In genomic region chr11:128482512-128483191, GRCh38 we compare ENCODE assay signal across 8 cellular contexts.
DNase-seq lines count a peak whose midpoint lies in the region; ATAC-seq, FAIRE-seq and TF ChIP-seq lines count a peak whose summit lies in the region.

No MANE protein-coding gene starts in this region.

- peaks cover 0 to 20% (median 0%) of the 10 kb centered on the region in 4 donors for H3K4me1 ChIP-seq in right lobe of liver
- H3K4me1 ChIP-seq in HepG2 (ENCODE audit: insufficient read depth, low read length) = no peaks in the 10 kb centered on the region
- H3K4me1 ChIP-seq in lung (ENCODE audit: control insufficient read depth in 2 of 2, insufficient read depth in 2 of 2, low read length in 2 of 2) = peaks cover 15 to 40% of the 10 kb centered on the region in 2 donors

- TF ChIP-seq CTCF in right lobe of liver (IDR thresholded peaks at IDR 0.05) (no peak), HepG2 (CRISPR knock-in tag; IDR thresholded peaks at IDR 0.05) (no peak), lung (IDR thresholded peaks at IDR 0.05; ENCODE audit: control extremely low read depth, extremely low read depth) (no peak)

- TF ChIP-seq EP300 in HepG2 (IDR thresholded peaks at IDR 0.05; ENCODE audit: low read depth in 2 of 2, low read length in 2 of 2) = no peak
- no peak for TF ChIP-seq EP300 in HepG2 (CRISPR knock-in tag; IDR thresholded peaks at IDR 0.05; ENCODE audit: borderline replicate concordance)

- H2AFZ ChIP-seq in HepG2 (ENCODE audit: low read length) = no peak overlapping the region

- ATAC-seq in right lobe of liver = peak in 3 of 4 donors; percentile 9 to 27 (median 18)
- ATAC-seq in HepG2 = no peak
- peak; percentile 38 for ATAC-seq in HG03354 (IDR thresholded peaks at IDR 0.05; ENCODE audit: poor library complexity, severe bottlenecking, unreplicated experiment)
- ATAC-seq in lung (ENCODE audit: insufficient read depth, low FRiP score) = no peak

- no peak overlapping the region for H3K4me2 ChIP-seq in HepG2 (ENCODE audit: low read depth, low read length)

- no peak for TF ChIP-seq RAD21 in HepG2 (CRISPR knock-in tag; IDR thresholded peaks at IDR 0.05)

- FAIRE-seq in HepG2 (lab: Jason Lieb, UNC) = no peak

- POLR2A ChIA-PET in HepG2 (lab: Yijun Ruan, JAX) = no interaction called here

- H3K4me3 ChIP-seq in right lobe of liver (no peak overlapping the region), HepG2 (replicated peaks in 1 of 3; ENCODE audit: insufficient read depth in 1 of 3, low read depth in 2 of 3, low read length in 3 of 3) (no peak overlapping the region), lung (no peak overlapping the region)

- no peak overlapping the region for H3K9ac ChIP-seq in HepG2 (ENCODE audit: insufficient read depth, low read depth, low read length)

- intact Hi-C loops in right lobe of liver (cut with DNase I) (loop anchor here in 1 of 2 donors (10.0 kb wide), 1 partner anchor 152 kb away; no protein-coding TSS in a partner anchor), HepG2 (cut with micrococcal nuclease; ENCODE audit: unreplicated experiment) (no loop called here)

- peak overlapping the region; percentile 18 to 47 (median 41) for H3K27ac ChIP-seq in right lobe of liver
- no peak overlapping the region for H3K27ac ChIP-seq in HepG2 (ENCODE audit: extremely low read length, insufficient read depth, low read length)
- H3K27ac ChIP-seq in lung (ENCODE audit: low read depth in 1 of 2, low read length in 1 of 2) = peak overlapping the region; percentile 43 to 81

- H3K36me3 ChIP-seq in right lobe of liver (peaks cover 0 to 12% (median 4%) of the 10 kb centered on the region in 4 donors), HepG2 (replicated peaks in 1 of 2; ENCODE audit: control insufficient read depth in 1 of 2, insufficient read depth in 2 of 2, low read length in 2 of 2) (no peaks in the 10 kb centered on the region), lung (ENCODE audit: control insufficient read depth in 2 of 2, insufficient read depth in 2 of 2, low read length in 2 of 2) (peaks cover 20 to 30% of the 10 kb centered on the region in 2 donors)

- no peaks in the 10 kb centered on the region for H4K20me1 ChIP-seq in HepG2 (ENCODE audit: insufficient read depth, low read length)

- H3K79me2 ChIP-seq in HepG2 (ENCODE audit: insufficient read depth, low read length) = no peaks in the 10 kb centered on the region

- H3K27me3 ChIP-seq in right lobe of liver (no peaks in the 10 kb centered on the region), HepG2 (ENCODE audit: control insufficient read depth in 1 of 2, insufficient read depth in 2 of 2, low read length in 2 of 2) (no peaks in the 10 kb centered on the region; a peak in 1 of 5 replicates), lung (ENCODE audit: control insufficient read depth, insufficient read depth) (no peaks in the 10 kb centered on the region)

- WGBS in right lobe of liver (ENCODE audit: insufficient coverage, low coverage, low lambda C conversion rate, missing lambda C conversion rate) = 62% methylated on average over 3 of the region's 11 CpGs
- WGBS in HepG2 (ENCODE audit: low lambda C conversion rate) = 53% methylated on average over 11 of the region's 11 CpGs
- 61 to 66% methylated on average over 11 of the region's 11 CpGs for WGBS in lung, 2 donors

- no peak for DNase-seq in right lobe of liver
- DNase-seq in HepG2 (ENCODE audit: low spot score) = no peak
- peak; percentile 48 for DNase-seq in activated gamma-delta T cell treated with anti-CD3 and anti-CD28 coated beads, Interleukin-2, amount 50 U/mL, for 16 hours (ENCODE audit: low read depth)
- no peak for DNase-seq in lung (ENCODE audit: low spot score)
- DNase-seq in COR-L47 (lab: John Stamatoyannopoulos, UW) = no peak
- DNase-seq in kidney glomerular epithelial cell (lab: John Stamatoyannopoulos, UW) = no peak
- DNase-seq in NCI-H1092 (lab: John Stamatoyannopoulos, UW) = no peak

- no TSS peak for BruUV-seq in HepG2 (replicated peaks; lab: Mats Ljungman, UMichigan)

- in situ Hi-C loops in HepG2 (cut with HindIII; ENCODE audit: extremely low pct_ligation_motif_present, low pct_unique_long_range_greater_than_20kb) = no loop called here

- CTCF ChIA-PET in HepG2 (lab: Yijun Ruan, JAX; ENCODE audit: low intra/inter-chr PET ratio, low total read pairs) = no interaction called here

- TF ChIP-seq POLR2A in right lobe of liver (IDR thresholded peaks at IDR 0.05) = no peak
- TF ChIP-seq POLR2A in HepG2 (IDR thresholded peaks at IDR 0.05; ENCODE audit: insufficient read depth in 1 of 2, low read depth in 2 of 2, low read length in 2 of 2) = no peak

- no peaks in the 10 kb centered on the region for H3K9me3 ChIP-seq in right lobe of liver
- H3K9me3 ChIP-seq in HepG2 (ENCODE audit: low read length) = no peaks in the 10 kb centered on the region
- H3K9me3 ChIP-seq in lung (ENCODE audit: control insufficient read depth in 2 of 2, insufficient read depth in 1 of 2, low read length in 1 of 2) = no peaks in the 10 kb centered on the region

TF ChIP-seq in HepG2, 621 proteins besides CTCF, POLR2A, EP300 and RAD21:
- no peak for TF ChIP-seq ZNF430 (CRISPR knock-in tag; IDR thresholded peaks at IDR 0.05)
- no peak for TF ChIP-seq JUN (CRISPR knock-in tag; IDR thresholded peaks at IDR 0.05)
- no peak for TF ChIP-seq ZNF510 (CRISPR knock-in tag; IDR thresholded peaks at IDR 0.05; ENCODE audit: low read depth)
- TF ChIP-seq CERS6 (CRISPR knock-in tag; IDR thresholded peaks at IDR 0.05) = no peak
- TF ChIP-seq PCBP1 (IDR thresholded peaks at IDR 0.05; ENCODE audit: borderline replicate concordance, low read depth, low read length) = no peak
- TF ChIP-seq NFE2L2 (IDR thresholded peaks at IDR 0.05; ENCODE audit: low read length) = no peak
- TF ChIP-seq RNF2 (conservative IDR thresholded peaks at IDR 0.05; ENCODE audit: low read depth) = no peak
- no peak for TF ChIP-seq SNRNP70 (IDR thresholded peaks at IDR 0.05; ENCODE audit: low read depth, low read length)
- TF ChIP-seq TSC22D2 (CRISPR knock-in tag; IDR thresholded peaks at IDR 0.05; ENCODE audit: borderline replicate concordance) = no peak
- TF ChIP-seq E2F2 (CRISPR knock-in tag; IDR thresholded peaks at IDR 0.05; ENCODE audit: borderline replicate concordance) = no peak
- no peak for TF ChIP-seq ZNF710 (CRISPR knock-in tag; IDR thresholded peaks at IDR 0.05; ENCODE audit: borderline replicate concordance)
- no peak for TF ChIP-seq ZMAT5 (CRISPR knock-in tag; IDR thresholded peaks at IDR 0.05; ENCODE audit: borderline replicate concordance, low read depth)
- TF ChIP-seq NR0B2 (CRISPR knock-in tag; IDR thresholded peaks at IDR 0.05) = no peak
TF ChIP-seq in HepG2: peak in this region for 0.

Comparison
In these comparisons a context has a peak if more than half of its experiments do, and no peak if none do; other contexts are left out.
1. ATAC-seq: peak in right lobe of liver (3 of 4) and HG03354 (single experiment); none in HepG2 (single experiment) and lung (single experiment).